1 cellular context compared by ENCODE assay signal in genomic region chr19:55678121-55678671, GRCh38.
TF ChIP-seq lines count a peak whose summit lies in the region.

No MANE protein-coding gene starts in this region.

TF ChIP-seq in K562, 482 proteins besides CTCF, POLR2A, EP300 and RAD21:
- TF ChIP-seq MTA2 (IDR thresholded peaks at IDR 0.05; ENCODE audit: low read depth) (no peak), RBM15 (IDR thresholded peaks at IDR 0.05; ENCODE audit: insufficient read depth, low read length) (no peak), TRIM25 (IDR thresholded peaks at IDR 0.05; ENCODE audit: borderline replicate concordance) (no peak), STAT6 (CRISPR knock-in tag; IDR thresholded peaks at IDR 0.05) (no peak)
